15 cellular contexts compared by ENCODE assay signal in the genomic region with DNA sequence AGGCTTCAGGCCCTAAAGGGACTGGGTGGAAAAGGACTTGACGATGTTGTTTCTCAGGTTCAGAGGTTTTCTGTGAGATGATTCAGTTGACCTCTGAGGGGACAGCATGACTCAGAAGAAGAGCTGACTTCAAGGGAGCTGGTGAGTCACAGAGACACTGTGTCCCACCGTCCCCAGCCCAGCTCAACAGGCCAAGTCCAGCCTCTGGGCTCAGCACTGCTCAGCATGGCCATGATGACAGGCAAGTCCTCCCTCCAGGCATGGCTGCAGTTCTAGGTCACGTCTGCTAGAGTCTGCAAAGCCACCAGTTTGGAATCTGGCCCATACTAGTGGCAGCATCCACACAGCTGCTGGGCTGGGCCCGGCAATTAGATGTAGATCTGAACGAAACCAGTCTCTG. TPM values are rescaled to one million over a fixed set of nuclear protein-coding genes. Genes with fewer than 3 reads are reported as not detected.
DNase-seq lines count a peak whose midpoint lies in the region; ATAC-seq and TF ChIP-seq lines count a peak whose summit lies in the region.
"Had no signal": no experiment of that assay in that cellular context is flagged by ENCODE, and none has a peak within 500 bp of the region (broad histone marks: within the 10 kb centered on the region; RNA-seq: fewer than 3 reads in every experiment).

No MANE protein-coding gene starts in this region.

- H4K20me1 ChIP-seq in HCT116 (ENCODE audit: insufficient read depth): no peaks in the 10 kb centered on the region
- H4K20me1 ChIP-seq: BLaER1 had no signal

- no peak overlapping the region for H3K4me3 Mint-ChIP-seq in WTC11
- H3K4me3 Mint-ChIP-seq: IgD-negative memory B cell had no signal

- DNase-seq in A172 (ENCODE audit: low spot score) (peak; percentile 64), HCT116 (ENCODE audit: low read depth, low spot score) (peak; percentile 38), amniotic epithelial cell (ENCODE audit: low read depth) (peak; percentile 8), kidney tubule cell (ENCODE audit: low spot score) (peak; percentile 83), WTC11 (ENCODE audit: low spot score) (no peak), NCI-H226 (no peak)
- DNase-seq: activated CD8-positive, alpha-beta memory T cell treated with anti-CD3 and anti-CD28 coated beads for 24 hours; upper lobe of left lung had no signal

- POLR2A ChIA-PET in HCT116 (lab: Charles Lee): no interaction called here
- POLR2A ChIA-PET in WTC11 (lab: Charles Lee): no interaction called here

- intact Hi-C loops in HCT116 (cut with micrococcal nuclease): no loop called here

- peaks cover 14 to 46% of the 10 kb centered on the region in 2 experiments for H3K4me1 ChIP-seq in HCT116 (ENCODE audit: control insufficient read depth in 1 of 2, insufficient read depth in 2 of 2, low read length in 2 of 2)
- H3K4me1 ChIP-seq: left lung, parathyroid adenoma had no signal

- H3K9me2 ChIP-seq in HCT116 (ENCODE audit: insufficient read depth): no peaks in the 10 kb centered on the region

- H3K27ac Mint-ChIP-seq in WTC11: no peak overlapping the region
- H3K27ac Mint-ChIP-seq: IgD-negative memory B cell had no signal

- TF ChIP-seq RAD21 in HCT116 (IDR thresholded peaks at IDR 0.05; ENCODE audit: low read depth): no peak

- TF ChIP-seq POLR2A in HCT116 (IDR thresholded peaks at IDR 0.05; ENCODE audit: borderline replicate concordance, extremely low read depth, insufficient read depth, insufficient read length): no peak

- TF ChIP-seq CTCF in HCT116 (IDR thresholded peaks at IDR 0.05 in 2 of 3, conservative IDR thresholded peaks at IDR 0.05 in 1 of 3; ENCODE audit: borderline replicate concordance in 1 of 3, insufficient read depth in 1 of 3, low read depth in 2 of 3, low read length in 2 of 3) (no peak), WTC11 (IDR thresholded peaks at IDR 0.05) (no peak)

- H3K4me3 ChIP-seq in HCT116 (replicated peaks in 1 of 2; ENCODE audit: low read depth in 1 of 2, low read length in 2 of 2): no peak overlapping the region
- H3K4me3 ChIP-seq: BLaER1, left lung, upper lobe of left lung had no signal

- H3K9me3 Mint-ChIP-seq in WTC11: peaks cover 6% of the 10 kb centered on the region; the same call in 1 of the 2 replicates
- H3K9me3 Mint-ChIP-seq: IgD-negative memory B cell had no signal

- no peak overlapping the region for H2AFZ ChIP-seq in HCT116 (ENCODE audit: low read depth, low read length, poor library complexity, severe bottlenecking)
- H2AFZ ChIP-seq: parathyroid adenoma had no signal

- no peaks in the 10 kb centered on the region; the same call in 1 of the 2 replicates for H3K27me3 ChIP-seq in HCT116 (ENCODE audit: insufficient read depth, low read length)
- H3K27me3 ChIP-seq: BLaER1, left lung, upper lobe of left lung had no signal

- peak overlapping the region; percentile 37 for H3K4me2 ChIP-seq in HCT116 (ENCODE audit: low read length)
- H3K4me2 ChIP-seq: BLaER1 had no signal

- no TSS peak for BruUV-seq in HCT116 (replicated peaks; lab: Mats Ljungman, UMichigan)

- peaks cover 6% of the 10 kb centered on the region for H3K27me3 Mint-ChIP-seq in WTC11 (ENCODE audit: low read depth)

- H3K4me1 Mint-ChIP-seq in WTC11: peaks cover 11% of the 10 kb centered on the region; the same call in 1 of the 2 replicates

- H3K9me3 ChIP-seq in HCT116 (ENCODE audit: control insufficient read depth in 1 of 2, insufficient read depth in 1 of 2, low read depth in 1 of 2, low read length in 2 of 2): no peaks in the 10 kb centered on the region
- H3K9me3 ChIP-seq: BLaER1, left lung, upper lobe of left lung had no signal

- no peak overlapping the region for H3K27ac ChIP-seq in HCT116 (ENCODE audit: low read depth, low read length)
- H3K27ac ChIP-seq: BLaER1, left lung, parathyroid adenoma, upper lobe of left lung had no signal

- H3K36me3 ChIP-seq in HCT116 (ENCODE audit: control insufficient read depth in 1 of 2, insufficient read depth in 2 of 2, low read length in 2 of 2): no peaks in the 10 kb centered on the region
- H3K36me3 ChIP-seq: BLaER1, left lung, upper lobe of left lung had no signal

- peak; percentile 62 for ATAC-seq in HCT116
- no peak for ATAC-seq in WTC11
- ATAC-seq in GM21786 (IDR thresholded peaks at IDR 0.05; ENCODE audit: unreplicated experiment): no peak
- no peak for ATAC-seq in GM18907 (IDR thresholded peaks at IDR 0.05; ENCODE audit: unreplicated experiment)
- ATAC-seq: left lung had no signal

- CTCF ChIA-PET in HCT116 (lab: Charles Lee) (no interaction called here), WTC11 (lab: Charles Lee) (no interaction called here)

- no peaks in the 10 kb centered on the region for H3K79me2 ChIP-seq in HCT116 (ENCODE audit: insufficient read depth, low read length)
- H3K79me2 ChIP-seq: parathyroid adenoma had no signal

- H3K36me3 Mint-ChIP-seq in WTC11: no peaks in the 10 kb centered on the region

- RAD21 ChIA-PET in HCT116 (lab: Charles Lee; ENCODE audit: low non-redundant PET in 1 of 2, low total read pairs in 2 of 2, uncharacterized antibody in 2 of 2, unreplicated experiment in 2 of 2): no interaction called here

- H3K9ac ChIP-seq in HCT116 (ENCODE audit: low read length): no peak overlapping the region
- H3K9ac ChIP-seq: BLaER1, parathyroid adenoma had no signal

TF ChIP-seq in HCT116, 20 proteins besides CTCF, POLR2A, EP300 and RAD21 (continues in another document):
- TF ChIP-seq, protein P1, sequence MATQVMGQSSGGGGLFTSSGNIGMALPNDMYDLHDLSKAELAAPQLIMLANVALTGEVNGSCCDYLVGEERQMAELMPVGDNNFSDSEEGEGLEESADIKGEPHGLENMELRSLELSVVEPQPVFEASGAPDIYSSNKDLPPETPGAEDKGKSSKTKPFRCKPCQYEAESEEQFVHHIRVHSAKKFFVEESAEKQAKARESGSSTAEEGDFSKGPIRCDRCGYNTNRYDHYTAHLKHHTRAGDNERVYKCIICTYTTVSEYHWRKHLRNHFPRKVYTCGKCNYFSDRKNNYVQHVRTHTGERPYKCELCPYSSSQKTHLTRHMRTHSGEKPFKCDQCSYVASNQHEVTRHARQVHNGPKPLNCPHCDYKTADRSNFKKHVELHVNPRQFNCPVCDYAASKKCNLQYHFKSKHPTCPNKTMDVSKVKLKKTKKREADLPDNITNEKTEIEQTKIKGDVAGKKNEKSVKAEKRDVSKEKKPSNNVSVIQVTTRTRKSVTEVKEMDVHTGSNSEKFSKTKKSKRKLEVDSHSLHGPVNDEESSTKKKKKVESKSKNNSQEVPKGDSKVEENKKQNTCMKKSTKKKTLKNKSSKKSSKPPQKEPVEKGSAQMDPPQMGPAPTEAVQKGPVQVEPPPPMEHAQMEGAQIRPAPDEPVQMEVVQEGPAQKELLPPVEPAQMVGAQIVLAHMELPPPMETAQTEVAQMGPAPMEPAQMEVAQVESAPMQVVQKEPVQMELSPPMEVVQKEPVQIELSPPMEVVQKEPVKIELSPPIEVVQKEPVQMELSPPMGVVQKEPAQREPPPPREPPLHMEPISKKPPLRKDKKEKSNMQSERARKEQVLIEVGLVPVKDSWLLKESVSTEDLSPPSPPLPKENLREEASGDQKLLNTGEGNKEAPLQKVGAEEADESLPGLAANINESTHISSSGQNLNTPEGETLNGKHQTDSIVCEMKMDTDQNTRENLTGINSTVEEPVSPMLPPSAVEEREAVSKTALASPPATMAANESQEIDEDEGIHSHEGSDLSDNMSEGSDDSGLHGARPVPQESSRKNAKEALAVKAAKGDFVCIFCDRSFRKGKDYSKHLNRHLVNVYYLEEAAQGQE (IDR thresholded peaks at IDR 0.05; ENCODE audit: low read depth): no peak
- TF ChIP-seq TCF7L2 (IDR thresholded peaks at IDR 0.05; ENCODE audit: borderline replicate concordance, extremely low read depth, insufficient read depth, insufficient read length): peak; percentile 62
- TF ChIP-seq, protein P2, sequence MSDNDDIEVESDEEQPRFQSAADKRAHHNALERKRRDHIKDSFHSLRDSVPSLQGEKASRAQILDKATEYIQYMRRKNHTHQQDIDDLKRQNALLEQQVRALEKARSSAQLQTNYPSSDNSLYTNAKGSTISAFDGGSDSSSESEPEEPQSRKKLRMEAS (IDR thresholded peaks at IDR 0.05): no peak

TF ChIP-seq in WTC11, 78 proteins besides CTCF, POLR2A, EP300 and RAD21 (continues in another document):
- TF ChIP-seq NFE2L1 (CRISPR knock-in tag; IDR thresholded peaks at IDR 0.05) (no peak), ZNF138 (CRISPR knock-in tag; conservative IDR thresholded peaks at IDR 0.05) (no peak), FOXJ3 (CRISPR knock-in tag; IDR thresholded peaks at IDR 0.05; ENCODE audit: borderline replicate concordance) (no peak), SP1 (CRISPR knock-in tag; conservative IDR thresholded peaks at IDR 0.05) (no peak), JUN (CRISPR knock-in tag; IDR thresholded peaks at IDR 0.05) (no peak), KAT7 (CRISPR knock-in tag; IDR thresholded peaks at IDR 0.05; ENCODE audit: borderline replicate concordance) (no peak), ZNF317 (CRISPR knock-in tag; IDR thresholded peaks at IDR 0.05; ENCODE audit: borderline replicate concordance, low read depth) (no peak), ATF1 (CRISPR knock-in tag; IDR thresholded peaks at IDR 0.05) (no peak)
- TF ChIP-seq, protein P3, sequence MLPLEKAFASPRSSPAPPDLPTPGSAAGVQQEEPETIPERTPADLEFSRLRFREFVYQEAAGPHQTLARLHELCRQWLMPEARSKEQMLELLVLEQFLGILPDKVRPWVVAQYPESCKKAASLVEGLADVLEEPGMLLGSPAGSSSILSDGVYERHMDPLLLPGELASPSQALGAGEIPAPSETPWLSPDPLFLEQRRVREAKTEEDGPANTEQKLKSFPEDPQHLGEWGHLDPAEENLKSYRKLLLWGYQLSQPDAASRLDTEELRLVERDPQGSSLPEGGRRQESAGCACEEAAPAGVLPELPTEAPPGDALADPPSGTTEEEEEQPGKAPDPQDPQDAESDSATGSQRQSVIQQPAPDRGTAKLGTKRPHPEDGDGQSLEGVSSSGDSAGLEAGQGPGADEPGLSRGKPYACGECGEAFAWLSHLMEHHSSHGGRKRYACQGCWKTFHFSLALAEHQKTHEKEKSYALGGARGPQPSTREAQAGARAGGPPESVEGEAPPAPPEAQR (CRISPR knock-in tag; IDR thresholded peaks at IDR 0.05): no peak
- TF ChIP-seq, protein P4, sequence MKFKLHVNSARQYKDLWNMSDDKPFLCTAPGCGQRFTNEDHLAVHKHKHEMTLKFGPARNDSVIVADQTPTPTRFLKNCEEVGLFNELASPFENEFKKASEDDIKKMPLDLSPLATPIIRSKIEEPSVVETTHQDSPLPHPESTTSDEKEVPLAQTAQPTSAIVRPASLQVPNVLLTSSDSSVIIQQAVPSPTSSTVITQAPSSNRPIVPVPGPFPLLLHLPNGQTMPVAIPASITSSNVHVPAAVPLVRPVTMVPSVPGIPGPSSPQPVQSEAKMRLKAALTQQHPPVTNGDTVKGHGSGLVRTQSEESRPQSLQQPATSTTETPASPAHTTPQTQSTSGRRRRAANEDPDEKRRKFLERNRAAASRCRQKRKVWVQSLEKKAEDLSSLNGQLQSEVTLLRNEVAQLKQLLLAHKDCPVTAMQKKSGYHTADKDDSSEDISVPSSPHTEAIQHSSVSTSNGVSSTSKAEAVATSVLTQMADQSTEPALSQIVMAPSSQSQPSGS (CRISPR knock-in tag; IDR thresholded peaks at IDR 0.05; ENCODE audit: borderline replicate concordance, low read depth): no peak

RNA-seq across cellular contexts. Expression of gene TRIM29, which starts 12.9 kb away (rescaled TPM):
- total RNA-seq in A172 (2014; rRNA removed; shearing (Covaris generic)): 3.0 and 10.2 TPM in 2 replicates
- 0.54 TPM for total RNA-seq in HCT116 (2021; ENCODE audit: unreplicated experiment)
- polyA plus RNA-seq in HCT116 (2012): 0.29 and 0.53 TPM in 2 replicates
- total RNA-seq in WTC11 (2021): 0.11 to 0.39 TPM (median 0.27 TPM) in 3 replicates
- total RNA-seq: epithelial cell of proximal tubule had no signal
- polyA plus RNA-seq: IgD-negative memory B cell had no signal

Comparison
In these comparisons a context has a peak if more than half of its experiments do, and no peak if none do; other contexts are left out.
1. DNase-seq: peak in A172 (single experiment), HCT116 (single experiment), amniotic epithelial cell (single experiment) and kidney tubule cell (single experiment); none in WTC11 (single experiment) and NCI-H226 (single experiment).